Comparison of ENCODE assay signal across 1 cellular context in the genomic region with DNA sequence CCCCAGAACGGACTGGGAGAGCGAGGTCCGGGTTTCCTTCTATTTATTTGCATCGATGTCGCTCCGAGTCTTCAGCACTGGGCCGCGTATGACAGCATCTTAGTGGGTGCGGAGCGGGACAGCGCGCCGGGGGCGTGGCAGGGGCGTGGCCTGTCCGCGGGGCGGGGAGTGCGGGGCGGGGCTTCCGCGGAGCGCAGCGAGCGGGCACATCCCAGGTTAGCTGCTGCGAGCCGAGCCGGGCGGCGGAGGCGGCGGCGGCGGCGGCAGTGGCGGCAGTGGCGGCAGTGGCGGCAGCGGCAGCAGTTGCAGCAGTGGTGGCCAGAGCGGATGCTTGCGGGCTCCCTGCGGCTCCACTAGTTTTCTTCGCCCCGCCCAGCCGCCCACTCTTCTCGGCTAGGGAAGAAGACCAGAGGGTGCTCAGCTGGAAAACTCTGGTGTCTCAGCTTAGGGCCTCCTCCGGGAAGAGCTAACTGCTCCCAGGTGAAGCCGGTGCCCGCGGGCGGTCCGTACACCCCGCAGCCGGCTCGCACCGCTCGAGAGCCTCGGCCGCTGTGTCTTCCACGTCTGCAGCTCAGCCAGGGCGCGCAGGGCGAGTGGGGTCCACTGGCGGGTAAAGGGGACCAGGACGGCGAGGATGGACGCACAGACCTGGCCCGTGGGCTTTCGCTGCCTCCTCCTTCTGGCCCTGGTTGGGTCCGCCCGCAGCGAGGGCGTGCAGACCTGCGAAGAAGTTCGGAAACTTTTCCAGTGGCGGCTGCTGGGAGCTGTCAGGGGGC.
TF ChIP-seq lines count a peak whose summit lies in the region.

A gene (plus strand): TSS at position 209 of the 776 bp plus-strand sequence.

TF ChIP-seq in K562, 482 proteins besides CTCF, POLR2A, EP300 and RAD21 (continued from another document):
- TF ChIP-seq, protein P1, sequence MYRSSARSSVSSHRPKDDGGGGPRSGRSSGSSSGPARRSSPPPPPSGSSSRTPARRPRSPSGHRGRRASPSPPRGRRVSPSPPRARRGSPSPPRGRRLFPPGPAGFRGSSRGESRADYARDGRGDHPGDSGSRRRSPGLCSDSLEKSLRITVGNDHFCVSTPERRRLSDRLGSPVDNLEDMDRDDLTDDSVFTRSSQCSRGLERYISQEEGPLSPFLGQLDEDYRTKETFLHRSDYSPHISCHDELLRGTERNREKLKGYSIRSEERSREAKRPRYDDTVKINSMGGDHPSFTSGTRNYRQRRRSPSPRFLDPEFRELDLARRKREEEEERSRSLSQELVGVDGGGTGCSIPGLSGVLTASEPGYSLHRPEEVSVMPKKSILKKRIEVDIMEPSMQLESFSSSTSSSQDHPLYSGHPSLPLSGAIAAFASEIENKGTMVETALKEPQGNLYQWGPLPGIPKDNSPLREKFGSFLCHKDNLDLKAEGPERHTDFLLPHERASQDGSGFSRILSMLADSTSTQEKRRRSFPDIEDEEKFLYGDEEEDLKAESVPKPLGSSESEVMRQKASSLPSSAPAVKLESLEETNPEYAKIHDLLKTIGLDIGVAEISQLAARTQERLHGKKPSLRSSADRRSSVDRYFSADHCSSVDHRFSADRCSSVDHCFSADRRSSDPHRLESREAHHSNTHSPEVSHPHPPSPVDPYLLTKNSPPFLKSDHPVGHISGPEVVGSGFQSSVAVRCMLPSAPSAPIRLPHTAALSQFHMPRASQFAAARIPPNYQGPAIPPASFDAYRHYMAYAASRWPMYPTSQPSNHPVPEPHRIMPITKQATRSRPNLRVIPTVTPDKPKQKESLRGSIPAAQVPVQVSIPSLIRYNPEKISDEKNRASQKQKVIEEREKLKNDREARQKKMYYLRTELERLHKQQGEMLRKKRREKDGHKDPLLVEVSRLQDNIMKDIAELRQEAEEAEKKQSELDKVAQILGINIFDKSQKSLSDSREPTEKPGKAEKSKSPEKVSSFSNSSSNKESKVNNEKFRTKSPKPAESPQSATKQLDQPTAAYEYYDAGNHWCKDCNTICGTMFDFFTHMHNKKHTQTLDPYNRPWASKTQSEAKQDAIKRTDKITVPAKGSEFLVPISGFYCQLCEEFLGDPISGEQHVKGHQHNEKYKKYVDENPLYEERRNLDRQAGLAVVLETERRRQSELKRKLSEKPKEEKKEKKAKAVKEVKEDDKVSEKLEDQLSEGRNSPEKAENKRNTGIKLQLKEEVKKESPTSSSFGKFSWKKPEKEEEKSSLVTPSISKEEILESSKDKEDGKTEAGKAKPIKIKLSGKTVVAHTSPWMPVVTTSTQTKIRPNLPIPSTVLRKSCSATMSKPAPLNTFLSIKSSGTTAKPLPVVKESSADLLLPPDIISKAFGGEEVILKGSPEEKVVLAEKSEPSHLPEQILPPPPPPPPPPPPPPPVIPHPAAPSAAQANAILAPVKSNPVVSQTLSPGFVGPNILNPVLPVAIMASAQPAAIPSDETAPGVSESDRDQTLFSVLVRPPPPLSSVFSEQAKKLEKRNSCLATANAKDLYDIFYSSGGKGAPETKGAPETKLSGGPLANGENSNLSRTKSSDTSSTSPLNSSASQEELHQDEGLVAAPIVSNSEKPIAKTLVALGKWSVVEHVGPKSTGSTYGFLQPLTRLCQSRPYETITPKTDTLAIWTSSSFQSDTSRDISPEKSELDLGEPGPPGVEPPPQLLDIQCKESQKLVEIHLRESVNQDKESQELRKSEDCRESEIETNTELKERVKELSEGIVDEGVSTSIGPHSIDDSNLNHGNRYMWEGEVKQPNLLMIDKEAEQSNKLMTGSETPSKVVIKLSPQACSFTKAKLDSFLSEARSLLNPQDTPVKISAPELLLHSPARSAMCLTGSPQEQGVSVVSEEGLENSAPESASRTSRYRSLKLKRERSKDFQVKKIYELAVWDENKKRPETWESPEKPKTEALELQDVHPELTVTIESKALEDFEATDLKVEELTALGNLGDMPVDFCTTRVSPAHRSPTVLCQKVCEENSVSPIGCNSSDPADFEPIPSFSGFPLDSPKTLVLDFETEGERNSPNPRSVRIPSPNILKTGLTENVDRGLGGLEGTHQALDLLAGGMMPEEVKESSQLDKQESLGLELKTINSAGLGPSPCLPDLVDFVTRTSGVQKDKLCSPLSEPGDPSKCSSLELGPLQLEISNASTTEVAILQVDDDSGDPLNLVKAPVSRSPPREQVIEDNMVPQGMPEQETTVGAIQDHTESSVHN (IDR thresholded peaks at IDR 0.05; ENCODE audit: borderline replicate concordance in 1 of 2, low read depth in 1 of 2), result no peak
- TF ChIP-seq CREB1 (IDR thresholded peaks at IDR 0.05) (peak; percentile 34; the same call in 1 of the 2 replicates), CREB1 (CRISPR knock-in tag; IDR thresholded peaks at IDR 0.05) (no peak), NFATC3 (IDR thresholded peaks at IDR 0.05) (no peak), NR1H2 (CRISPR knock-in tag; IDR thresholded peaks at IDR 0.05) (no peak), EZH2 (IDR thresholded peaks at IDR 0.05; ENCODE audit: borderline replicate concordance, low read depth, low read length) (no peak), ZNF76 (CRISPR knock-in tag; IDR thresholded peaks at IDR 0.05; ENCODE audit: borderline replicate concordance) (no peak), PYGO2 (tag; IDR thresholded peaks at IDR 0.05) (no peak), SLC30A9 (CRISPR knock-in tag; IDR thresholded peaks at IDR 0.05) (no peak), ZNF274 (IDR thresholded peaks at IDR 0.05; ENCODE audit: borderline replicate concordance, low read depth, low read length) (no peak), MIER1 (IDR thresholded peaks at IDR 0.05; ENCODE audit: low read depth) (no peak), RBFOX2 (IDR thresholded peaks at IDR 0.05; ENCODE audit: low read depth, low read length) (no peak)
- TF ChIP-seq, protein P2, sequence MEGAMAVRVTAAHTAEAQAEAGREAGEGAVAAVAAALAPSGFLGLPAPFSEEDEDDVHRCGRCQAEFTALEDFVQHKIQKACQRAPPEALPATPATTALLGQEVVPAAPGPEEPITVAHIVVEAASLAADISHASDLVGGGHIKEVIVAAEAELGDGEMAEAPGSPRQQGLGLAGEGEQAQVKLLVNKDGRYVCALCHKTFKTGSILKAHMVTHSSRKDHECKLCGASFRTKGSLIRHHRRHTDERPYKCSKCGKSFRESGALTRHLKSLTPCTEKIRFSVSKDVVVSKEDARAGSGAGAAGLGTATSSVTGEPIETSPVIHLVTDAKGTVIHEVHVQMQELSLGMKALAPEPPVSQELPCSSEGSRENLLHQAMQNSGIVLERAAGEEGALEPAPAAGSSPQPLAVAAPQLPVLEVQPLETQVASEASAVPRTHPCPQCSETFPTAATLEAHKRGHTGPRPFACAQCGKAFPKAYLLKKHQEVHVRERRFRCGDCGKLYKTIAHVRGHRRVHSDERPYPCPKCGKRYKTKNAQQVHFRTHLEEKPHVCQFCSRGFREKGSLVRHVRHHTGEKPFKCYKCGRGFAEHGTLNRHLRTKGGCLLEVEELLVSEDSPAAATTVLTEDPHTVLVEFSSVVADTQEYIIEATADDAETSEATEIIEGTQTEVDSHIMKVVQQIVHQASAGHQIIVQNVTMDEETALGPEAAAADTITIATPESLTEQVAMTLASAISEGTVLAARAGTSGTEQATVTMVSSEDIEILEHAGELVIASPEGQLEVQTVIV (CRISPR knock-in tag; IDR thresholded peaks at IDR 0.05; ENCODE audit: borderline replicate concordance), result no peak
- TF ChIP-seq, protein P3, sequence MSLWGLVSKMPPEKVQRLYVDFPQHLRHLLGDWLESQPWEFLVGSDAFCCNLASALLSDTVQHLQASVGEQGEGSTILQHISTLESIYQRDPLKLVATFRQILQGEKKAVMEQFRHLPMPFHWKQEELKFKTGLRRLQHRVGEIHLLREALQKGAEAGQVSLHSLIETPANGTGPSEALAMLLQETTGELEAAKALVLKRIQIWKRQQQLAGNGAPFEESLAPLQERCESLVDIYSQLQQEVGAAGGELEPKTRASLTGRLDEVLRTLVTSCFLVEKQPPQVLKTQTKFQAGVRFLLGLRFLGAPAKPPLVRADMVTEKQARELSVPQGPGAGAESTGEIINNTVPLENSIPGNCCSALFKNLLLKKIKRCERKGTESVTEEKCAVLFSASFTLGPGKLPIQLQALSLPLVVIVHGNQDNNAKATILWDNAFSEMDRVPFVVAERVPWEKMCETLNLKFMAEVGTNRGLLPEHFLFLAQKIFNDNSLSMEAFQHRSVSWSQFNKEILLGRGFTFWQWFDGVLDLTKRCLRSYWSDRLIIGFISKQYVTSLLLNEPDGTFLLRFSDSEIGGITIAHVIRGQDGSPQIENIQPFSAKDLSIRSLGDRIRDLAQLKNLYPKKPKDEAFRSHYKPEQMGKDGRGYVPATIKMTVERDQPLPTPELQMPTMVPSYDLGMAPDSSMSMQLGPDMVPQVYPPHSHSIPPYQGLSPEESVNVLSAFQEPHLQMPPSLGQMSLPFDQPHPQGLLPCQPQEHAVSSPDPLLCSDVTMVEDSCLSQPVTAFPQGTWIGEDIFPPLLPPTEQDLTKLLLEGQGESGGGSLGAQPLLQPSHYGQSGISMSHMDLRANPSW (CRISPR knock-in tag; IDR thresholded peaks at IDR 0.05), result peak; percentile 56; the same call in 1 of the 2 replicates
- TF ChIP-seq, protein P4, sequence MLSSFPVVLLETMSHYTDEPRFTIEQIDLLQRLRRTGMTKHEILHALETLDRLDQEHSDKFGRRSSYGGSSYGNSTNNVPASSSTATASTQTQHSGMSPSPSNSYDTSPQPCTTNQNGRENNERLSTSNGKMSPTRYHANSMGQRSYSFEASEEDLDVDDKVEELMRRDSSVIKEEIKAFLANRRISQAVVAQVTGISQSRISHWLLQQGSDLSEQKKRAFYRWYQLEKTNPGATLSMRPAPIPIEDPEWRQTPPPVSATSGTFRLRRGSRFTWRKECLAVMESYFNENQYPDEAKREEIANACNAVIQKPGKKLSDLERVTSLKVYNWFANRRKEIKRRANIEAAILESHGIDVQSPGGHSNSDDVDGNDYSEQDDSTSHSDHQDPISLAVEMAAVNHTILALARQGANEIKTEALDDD (IDR thresholded peaks at IDR 0.05), result no peak
TF ChIP-seq in K562: peak in this region for 10.
